ENCODE assay signal across 11 cellular contexts in genomic region chr12:102911320-102911719, GRCh38. TPM values are rescaled to one million over a fixed set of nuclear protein-coding genes. Genes with fewer than 3 reads are reported as not detected.
"Had no signal": no experiment of that assay in that cellular context is flagged by ENCODE, and none has a peak within 500 bp of the region (broad histone marks: within the 10 kb centered on the region; RNA-seq: fewer than 3 reads in every experiment).

No MANE protein-coding gene starts in this region.

- H3K27ac ChIP-seq: HL-60 had no signal

- H3K9me3 ChIP-seq: HAP-1 had no signal

- H3K9me3 Mint-ChIP-seq: GM23338 had no signal

- H3K4me3 ChIP-seq: GM23338, HAP-1, K562 had no signal

- H3K36me3 ChIP-seq: HAP-1 had no signal

- H3K27ac Mint-ChIP-seq: GM23338, HFFc6 had no signal

- H3K4me1 ChIP-seq: HAP-1 had no signal

- DNase-seq: H7, HFFc6, IMR-90, KG1 had no signal

- ATAC-seq: GM23338, HCT116, K562 had no signal

- H3K4me3 Mint-ChIP-seq: GM23338, HFFc6 had no signal

RNA-seq across cellular contexts. Expression of gene PAH, which starts 5.7 kb away (rescaled TPM):
- total RNA-seq: HFFc6, HT1080, IMR-90 had no signal
- polyA plus RNA-seq: IMR-90 had no signal

RNA-seq across cellular contexts. Expression of gene ASCL1, which starts 46.2 kb away (rescaled TPM):
- total RNA-seq: GM23338, H4, HFFc6, HT1080, IMR-90 had no signal
- polyA plus RNA-seq: IMR-90 had no signal
